9 cellular contexts compared by ENCODE assay signal in genomic region chr16:84925092-84925772, GRCh38.
DNase-seq lines count a peak whose midpoint lies in the region; ATAC-seq and TF ChIP-seq lines count a peak whose summit lies in the region.
"Had no signal": no experiment of that assay in that cellular context is flagged by ENCODE, and none has a peak within 500 bp of the region (broad histone marks: within the 10 kb centered on the region; RNA-seq: fewer than 3 reads in every experiment).

No MANE protein-coding gene starts in this region.

- no peak overlapping the region for H3K27ac ChIP-seq in AG04450 (ENCODE audit: low read depth, low read length)

- peak; percentile 73 for TF ChIP-seq CTCF in AG04450 (IDR thresholded peaks at IDR 0.05; ENCODE audit: low read depth, low read length)

- no peak overlapping the region for H3K4me3 ChIP-seq in AG04450 (ENCODE audit: low read depth, low read length)
- H3K4me3 ChIP-seq: HAP-1 had no signal

- no peaks in the 10 kb centered on the region for H3K27me3 ChIP-seq in AG04450 (ENCODE audit: control insufficient read depth, insufficient read depth, low read length)

- POLR2A ChIA-PET in AG04450 (lab: Yijun Ruan, JAX): no interaction called here

- no peaks in the 10 kb centered on the region for H3K9me3 Mint-ChIP-seq in activated naive CD4-positive, alpha-beta T cell treated with anti-CD3 and anti-CD28 coated beads, Interleukin-2, amount 50 U/mL, for 72 hours

- H3K36me3 Mint-ChIP-seq in activated naive CD4-positive, alpha-beta T cell treated with anti-CD3 and anti-CD28 coated beads, Interleukin-2, amount 50 U/mL, for 72 hours: no peaks in the 10 kb centered on the region

- CTCF ChIA-PET in AG04450 (lab: Charles Lee): interaction anchor here (0.5 to 3.8 kb wide), 17 partner anchors 9 to 190 kb away, joined by 3 to 14 read pairs (median 4); no protein-coding TSS in a partner anchor

- no peaks in the 10 kb centered on the region; the same call in 1 of the 2 replicates for H3K9me3 ChIP-seq in AG04450 (ENCODE audit: control insufficient read depth, insufficient read depth, low read length)
- H3K9me3 ChIP-seq: HAP-1 had no signal

- no peak overlapping the region for H3K27ac Mint-ChIP-seq in activated naive CD4-positive, alpha-beta T cell treated with anti-CD3 and anti-CD28 coated beads, Interleukin-2, amount 50 U/mL, for 72 hours

- DNase-seq in AG04450 (ENCODE audit: low read depth, low spot score) (no peak), GM19238 (ENCODE audit: insufficient read length, low spot score) (peak; percentile 58), SKM-1 (lab: John Stamatoyannopoulos, UW; ENCODE audit: unreplicated experiment) (peak; percentile 22), hepatic stellate cell (ENCODE audit: low spot score) (peak; percentile 60)
- DNase-seq in activated naive CD4-positive, alpha-beta T cell treated with anti-CD3 and anti-CD28 coated beads, Interleukin-2, amount 50 U/mL, for 72 hours (ENCODE audit: low spot score in 2 of 2): peak in 1 of 2 donors; percentile 85
- DNase-seq in stimulated activated CD4-positive, alpha-beta T cell treated with anti-CD3 and anti-CD28 coated beads, Interleukin-1b, Interleukin-23, amount 100 ng/mL, for 24 hours (ENCODE audit: low read depth in 4 of 4, low spot score in 1 of 4): peak; percentile 56 to 62 (median 58)

- peak; percentile 55 to 79 for ATAC-seq in activated naive CD4-positive, alpha-beta T cell treated with anti-CD3 and anti-CD28 coated beads, Interleukin-2, amount 50 U/mL, for 72 hours
- ATAC-seq in HG03039 (IDR thresholded peaks at IDR 0.05; ENCODE audit: unreplicated experiment) (no peak), GM18498 (IDR thresholded peaks at IDR 0.05; ENCODE audit: unreplicated experiment) (no peak)

Comparison
In these comparisons a context has a peak if more than half of its experiments do, and no peak if none do; other contexts are left out.
1. ATAC-seq: peak in activated naive CD4-positive, alpha-beta T cell treated with anti-CD3 and anti-CD28 coated beads, Interleukin-2, amount 50 U/mL, for 72 hours (2 of 2); none in HG03039 (single experiment) and GM18498 (single experiment).